17 cellular contexts compared by ENCODE assay signal in the genomic region with DNA sequence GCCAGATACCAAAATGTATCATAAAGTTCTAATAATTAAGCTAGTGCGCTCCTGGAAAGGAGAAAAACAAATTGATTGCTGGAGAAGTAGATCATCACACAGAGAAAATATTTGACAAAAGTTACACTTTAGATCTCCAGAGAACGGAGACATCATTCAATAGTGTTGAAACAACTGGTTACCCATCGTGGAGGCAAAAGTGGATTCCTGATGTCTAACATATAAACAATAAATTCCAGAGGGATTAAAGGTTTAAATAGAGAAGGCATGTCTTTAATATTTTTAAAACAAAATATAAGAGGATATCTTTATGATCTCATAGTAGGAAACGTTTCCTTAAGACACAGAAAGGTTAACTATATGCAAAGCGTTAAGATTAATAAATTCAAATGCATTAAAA. TPM values are rescaled to one million over a fixed set of nuclear protein-coding genes. Genes with fewer than 3 reads are reported as not detected.
DNase-seq lines count a peak whose midpoint lies in the region; FAIRE-seq and TF ChIP-seq lines count a peak whose summit lies in the region.
"Had no signal": no experiment of that assay in that cellular context is flagged by ENCODE, and none has a peak within 500 bp of the region (broad histone marks: within the 10 kb centered on the region; RNA-seq: fewer than 3 reads in every experiment).

No MANE protein-coding gene starts in this region.

- H3K36me3 ChIP-seq in SJCRH30 (peaks cover 8% of the 10 kb centered on the region), subcutaneous abdominal adipose tissue (ENCODE audit: control insufficient read depth in 5 of 5, insufficient read depth in 5 of 5, low read length in 5 of 5) (peaks cover 0 to 4% (median 0%) of the 10 kb centered on the region in 5 donors), colonic mucosa (no peaks in the 10 kb centered on the region)

- H3K4me1 ChIP-seq in SJCRH30 (peaks cover 19% of the 10 kb centered on the region), subcutaneous abdominal adipose tissue (ENCODE audit: control insufficient read depth in 5 of 5, insufficient read depth in 5 of 5, low read length in 5 of 5) (peaks cover 0 to 6% (median 3%) of the 10 kb centered on the region in 5 donors), colonic mucosa (no peaks in the 10 kb centered on the region)

- DNase-seq in GM04504 (ENCODE audit: low read depth) (peak; percentile 10), SJCRH30 (peak; percentile 42 to 76), fibroblast of villous mesenchyme (ENCODE audit: low read depth) (peak; percentile 73), D721Med (ENCODE audit: insufficient read length, low spot score) (no peak), colonic mucosa (no peak), nucleus accumbens (lab: John Stamatoyannopoulos, UW) (no peak)
- DNase-seq: CD8-positive, alpha-beta T cell; DMS79 treated with DMSO at 0.1 percent for 48 hours; MM.1S; NCI-H187; NCI-H748 treated with DMSO at 0.1 percent for 48 hours; PC-9; SW 1271 had no signal

- H3K9ac ChIP-seq in subcutaneous abdominal adipose tissue (ENCODE audit: low read length in 5 of 5) (no peak overlapping the region), colonic mucosa (ENCODE audit: low read depth in 2 of 2, low read length in 2 of 2) (no peak overlapping the region)
- H3K9ac ChIP-seq: BLaER1 had no signal

- TF ChIP-seq CTCF in fibroblast of villous mesenchyme (IDR thresholded peaks at IDR 0.05; ENCODE audit: insufficient read depth, low read depth, low read length) (no peak), D721Med (IDR thresholded peaks at IDR 0.05; ENCODE audit: insufficient read depth, missing control alignments) (no peak), colonic mucosa (IDR thresholded peaks at IDR 0.05) (no peak)

- intact Hi-C loops in colonic mucosa (cut with DNase I): no loop called here

- H3K27ac ChIP-seq in SJCRH30 (peak overlapping the region; percentile 29; the same call in 1 of the 2 replicates), subcutaneous abdominal adipose tissue (ENCODE audit: low read depth, low read length) (peak overlapping the region; percentile 6), colonic mucosa (no peak overlapping the region)
- H3K27ac ChIP-seq: BLaER1, PC-9 had no signal

- H3K27me3 ChIP-seq in SJCRH30 (no peaks in the 10 kb centered on the region), subcutaneous abdominal adipose tissue (ENCODE audit: control insufficient read depth in 5 of 5, insufficient read depth in 4 of 5, low read length in 5 of 5) (no peaks in the 10 kb centered on the region), colonic mucosa (no peaks in the 10 kb centered on the region)
- H3K27me3 ChIP-seq: BLaER1 had no signal

- no peaks in the 10 kb centered on the region; the same call in 1 of the 2 replicates for H3K9me3 ChIP-seq in SJCRH30 (replicated peaks)
- H3K9me3 ChIP-seq in subcutaneous abdominal adipose tissue (ENCODE audit: control insufficient read depth in 5 of 5, low read length in 5 of 5): no peaks in the 10 kb centered on the region
- no peaks in the 10 kb centered on the region for H3K9me3 ChIP-seq in colonic mucosa
- H3K9me3 ChIP-seq: BLaER1 had no signal

- no peak for FAIRE-seq in D721Med (lab: Jason Lieb, UNC)
- FAIRE-seq: GM19239, H54 had no signal

- no peak overlapping the region for H3K4me3 ChIP-seq in SJCRH30
- no peak overlapping the region for H3K4me3 ChIP-seq in fibroblast of villous mesenchyme (ENCODE audit: low read depth, low read length)
- H3K4me3 ChIP-seq in subcutaneous abdominal adipose tissue (ENCODE audit: low read depth in 1 of 5, low read length in 5 of 5): no peak overlapping the region
- H3K4me3 ChIP-seq in colonic mucosa: no peak overlapping the region
- H3K4me3 ChIP-seq: BLaER1, PC-9 had no signal

RNA-seq across cellular contexts. Expression of a gene that starts 41.0 kb away (rescaled TPM):
- total RNA-seq in SJCRH30 (2014; rRNA removed; shearing (Covaris generic)): 69.4 and 76.0 TPM in 2 replicates
- total RNA-seq in fibroblast of villous mesenchyme: 46.1 and 56.6 TPM in 2 replicates
- 10 to 100 TPM; 49.5 to 89.3 TPM for total RNA-seq in colonic mucosa

Comparison
In these comparisons a context has a peak if more than half of its experiments do, and no peak if none do; other contexts are left out.
1. DNase-seq: peak in GM04504 (single experiment), SJCRH30 (2 of 2) and fibroblast of villous mesenchyme (single experiment); none in D721Med (single experiment), colonic mucosa (single experiment) and nucleus accumbens (0 of 56).